ENCODE assay signal across 8 cellular contexts in genomic region chr1:188826800-188827199, GRCh38.
"Had no signal": no experiment of that assay in that cellular context is flagged by ENCODE, and none has a peak within 500 bp of the region (broad histone marks: within the 10 kb centered on the region; RNA-seq: fewer than 3 reads in every experiment).

No MANE protein-coding gene starts in this region.

- H3K4me3 ChIP-seq: GM23338 had no signal

- FAIRE-seq: H1, H54 had no signal

- H2AFZ ChIP-seq: GM23338 had no signal

- ATAC-seq: GM23338 had no signal

- H3K4me2 ChIP-seq: GM23338, KMS-11 had no signal

- H3K9ac ChIP-seq: KMS-11 had no signal

- DNase-seq: H9, HCEC 1CT, KBM-7 had no signal

- H3K27ac ChIP-seq: HL-60, KMS-11 had no signal
